8 cellular contexts compared by ENCODE assay signal in genomic region chr17:57860414-57860999, GRCh38. TPM values are rescaled to one million over a fixed set of nuclear protein-coding genes. Genes with fewer than 3 reads are reported as not detected.
DNase-seq lines count a peak whose midpoint lies in the region; ATAC-seq, FAIRE-seq and TF ChIP-seq lines count a peak whose summit lies in the region.

No MANE protein-coding gene starts in this region.

- H3K27me3 Mint-ChIP-seq in CD4-positive, alpha-beta T cell, result peaks cover 14% of the 10 kb centered on the region
- peaks cover 33% of the 10 kb centered on the region for H3K27me3 Mint-ChIP-seq in IgD-negative memory B cell
- no peaks in the 10 kb centered on the region for H3K27me3 Mint-ChIP-seq in chondrocyte (ENCODE audit: low read depth)

- no peak for DNase-seq in CD4-positive, alpha-beta T cell
- no peak for DNase-seq in chondrocyte (ENCODE audit: low spot score)
- no peak for DNase-seq in omental fat pad (ENCODE audit: low spot score)
- no peak for DNase-seq in GM12892 (ENCODE audit: insufficient read length)
- no peak for DNase-seq in DMS114 treated with DMSO at 0.1 percent for 48 hours (lab: John Stamatoyannopoulos, UW; ENCODE audit: unreplicated experiment)
- DNase-seq in NCI-H774 (lab: John Stamatoyannopoulos, UW), result no peak

- H3K9me3 Mint-ChIP-seq in CD4-positive, alpha-beta T cell, result no peaks in the 10 kb centered on the region
- H3K9me3 Mint-ChIP-seq in IgD-negative memory B cell (no peaks in the 10 kb centered on the region), chondrocyte (ENCODE audit: low read depth) (no peaks in the 10 kb centered on the region)

- no peak overlapping the region for H3K27ac ChIP-seq in CD4-positive, alpha-beta T cell (ENCODE audit: low read depth, low read length)

- TF ChIP-seq CTCF in CD4-positive, alpha-beta T cell (IDR thresholded peaks at IDR 0.05), result no peak
- TF ChIP-seq CTCF in chondrocyte (IDR thresholded peaks at IDR 0.05), result no peak
- TF ChIP-seq CTCF in omental fat pad (IDR thresholded peaks at IDR 0.05), result no peak

- FAIRE-seq in GM12892 (lab: Jason Lieb, UNC), result no peak

- intact Hi-C loops in CD4-positive, alpha-beta T cell (cut with DNase I, micrococcal nuclease), result no loop called here

- H3K36me3 Mint-ChIP-seq in CD4-positive, alpha-beta T cell (ENCODE audit: low read depth), result no peaks in the 10 kb centered on the region
- H3K36me3 Mint-ChIP-seq in IgD-negative memory B cell (no peaks in the 10 kb centered on the region), chondrocyte (ENCODE audit: low read depth) (peaks cover 11% of the 10 kb centered on the region)

- POLR2A ChIA-PET in CD4-positive, alpha-beta T cell (lab: Charles Lee), result interaction anchor here (0.8 to 3.0 kb wide), 4 partner anchors 10 to 147 kb away, joined by 3 to 44 read pairs (median 4); partner anchors contain the start of genes MRPS23 and SRSF1

- H3K4me3 Mint-ChIP-seq in CD4-positive, alpha-beta T cell, result peak overlapping the region; percentile 89
- H3K4me3 Mint-ChIP-seq in IgD-negative memory B cell, result peak overlapping the region in 2 of 4 donors; percentile 77 to 88
- H3K4me3 Mint-ChIP-seq in chondrocyte (ENCODE audit: unreplicated experiment), result peak overlapping the region; percentile 42

- CTCF ChIA-PET in CD4-positive, alpha-beta T cell (lab: Charles Lee), result interaction anchor here (0.6 to 2.1 kb wide), 3 partner anchors 136 to 235 kb away, joined by 4 to 11 read pairs (median 4); no protein-coding TSS in a partner anchor

- no peak for ATAC-seq in CD4-positive, alpha-beta T cell (ENCODE audit: poor library complexity)
- ATAC-seq in omental fat pad (ENCODE audit: low FRiP score), result peak; percentile 21
- ATAC-seq in HG03045 (IDR thresholded peaks at IDR 0.05; ENCODE audit: unreplicated experiment), result no peak

- H3K9me3 ChIP-seq in CD4-positive, alpha-beta T cell (ENCODE audit: control insufficient read depth, low read length), result no peaks in the 10 kb centered on the region

- H3K27me3 ChIP-seq in CD4-positive, alpha-beta T cell (ENCODE audit: control insufficient read depth, insufficient read depth, low read length), result peaks cover 10% of the 10 kb centered on the region

- peaks cover 10% of the 10 kb centered on the region for H3K4me1 Mint-ChIP-seq in CD4-positive, alpha-beta T cell (ENCODE audit: low read depth)
- H3K4me1 Mint-ChIP-seq in IgD-negative memory B cell, result peaks cover 6 to 11% (median 7%) of the 10 kb centered on the region in 3 donors
- peaks cover 23% of the 10 kb centered on the region for H3K4me1 Mint-ChIP-seq in chondrocyte (ENCODE audit: low read depth)

- no peak overlapping the region for H3K27ac Mint-ChIP-seq in CD4-positive, alpha-beta T cell
- H3K27ac Mint-ChIP-seq in IgD-negative memory B cell (peak overlapping the region in 2 of 3 donors; percentile 22 to 24), chondrocyte (ENCODE audit: unreplicated experiment) (peak overlapping the region; percentile 29)

- no peak for TF ChIP-seq POLR2A in GM12892 (IDR thresholded peaks at IDR 0.05; ENCODE audit: low read depth, low read length)

RNA-seq across cellular contexts. Expression of gene MRPS23, which starts 10.7 kb away (rescaled TPM):
- 10 to 100 TPM; 14.6 to 14.7 TPM for total RNA-seq in CD4-positive, alpha-beta T cell
- 42.9 TPM for polyA plus RNA-seq in IgD-negative memory B cell
- total RNA-seq in chondrocyte (30.3 to 33.3 TPM (median 33.1 TPM) in 3 replicates), omental fat pad (10 to 100 TPM in 3 of 4 donors, 1 to 10 TPM in 1; 7.9 to 17.1 (median 15.2) TPM)
- polyA plus RNA-seq in GM12892 (2012; ENCODE audit: missing spikeins), result 83.1 TPM
